Comparison of ENCODE assay signal across 9 cellular contexts in the genomic region with DNA sequence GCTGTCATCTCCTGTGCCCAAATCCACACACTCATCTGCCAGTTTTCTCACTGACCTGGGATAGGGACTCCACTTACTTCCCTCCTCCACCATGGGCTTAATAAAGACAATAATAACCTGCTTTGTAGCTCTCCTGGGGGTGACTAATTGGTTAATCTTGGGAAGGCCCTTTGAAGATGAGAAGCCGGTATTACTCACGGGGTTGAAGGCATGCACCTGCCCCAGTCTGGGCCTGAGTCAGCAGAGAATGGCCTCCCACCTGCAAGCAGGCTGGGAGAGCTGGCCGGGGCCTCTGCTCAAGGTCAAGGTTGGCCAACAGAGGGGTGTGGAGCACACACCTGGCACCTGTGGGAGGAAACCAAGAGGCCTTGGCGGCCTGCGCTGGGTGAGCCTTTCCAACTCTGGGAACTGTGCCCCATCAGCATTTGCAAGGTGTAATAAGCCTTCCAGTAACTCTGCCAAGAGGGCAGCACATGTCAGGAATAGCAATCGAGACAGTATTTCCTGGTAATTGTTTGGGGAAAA. TPM values are rescaled to one million over a fixed set of nuclear protein-coding genes. Genes with fewer than 3 reads are reported as not detected.
DNase-seq lines count a peak whose midpoint lies in the region; ATAC-seq and TF ChIP-seq lines count a peak whose summit lies in the region.
"Had no signal": no experiment of that assay in that cellular context is flagged by ENCODE, and none has a peak within 500 bp of the region (broad histone marks: within the 10 kb centered on the region; RNA-seq: fewer than 3 reads in every experiment).

No MANE protein-coding gene starts in this region.

- H2AK5ac ChIP-seq in mesenchymal stem cell (ENCODE audit: low read length, severe bottlenecking): peak overlapping the region; percentile 79

- H3K4me1 Mint-ChIP-seq in WTC11: peaks cover 23% of the 10 kb centered on the region
- peaks cover 16 to 24% of the 10 kb centered on the region in 2 donors for H3K4me1 Mint-ChIP-seq in effector memory CD8-positive, alpha-beta T cell (ENCODE audit: low read depth in 2 of 2)

- no peaks in the 10 kb centered on the region for H3K9me3 Mint-ChIP-seq in WTC11
- H3K9me3 Mint-ChIP-seq in effector memory CD8-positive, alpha-beta T cell: no peaks in the 10 kb centered on the region

- H2BK12ac ChIP-seq in mesenchymal stem cell (ENCODE audit: low read length in 2 of 2): peak overlapping the region; percentile 93 to 99

- H3K4ac ChIP-seq in mesenchymal stem cell (ENCODE audit: low read depth in 1 of 2, low read length in 2 of 2): peak overlapping the region; percentile 76 to 93

- H3K27ac Mint-ChIP-seq in WTC11: no peak overlapping the region
- no peak overlapping the region for H3K27ac Mint-ChIP-seq in effector memory CD8-positive, alpha-beta T cell

- no peak overlapping the region for H2AFZ ChIP-seq in mesenchymal stem cell (ENCODE audit: low read depth, low read length)

- H3K4me2 ChIP-seq in mesenchymal stem cell (ENCODE audit: low read length, poor library complexity, severe bottlenecking): no peak overlapping the region

- H2BK5ac ChIP-seq in mesenchymal stem cell (ENCODE audit: low read depth, low read length, poor library complexity, severe bottlenecking): no peak overlapping the region

- ATAC-seq in WTC11: no peak
- ATAC-seq in GM21528 (IDR thresholded peaks at IDR 0.05; ENCODE audit: low FRiP score, unreplicated experiment): no peak
- no peak for ATAC-seq in effector memory CD8-positive, alpha-beta T cell (replicated peaks)

- peaks cover 19% of the 10 kb centered on the region for H3K4me1 ChIP-seq in HEK293 (ENCODE audit: control insufficient read depth, insufficient read depth, low read length)
- peaks cover 33% of the 10 kb centered on the region for H3K4me1 ChIP-seq in mesenchymal stem cell (ENCODE audit: control insufficient read depth, insufficient read depth, low read depth, low read length)
- H3K4me1 ChIP-seq in testis: peaks cover 51% of the 10 kb centered on the region

- no peak overlapping the region for H3K4me3 Mint-ChIP-seq in WTC11
- H3K4me3 Mint-ChIP-seq in effector memory CD8-positive, alpha-beta T cell: no peak overlapping the region

- 70% methylated on average over 6 of the region's 6 CpGs for WGBS in mesenchymal stem cell
- WGBS in testis, 2 donors: 53 to 72% methylated on average over 6 of the region's 6 CpGs

- H3K79me1 ChIP-seq in mesenchymal stem cell (replicated peaks; ENCODE audit: low read length, poor library complexity, severe bottlenecking): no peaks in the 10 kb centered on the region

- H3K18ac ChIP-seq in mesenchymal stem cell (ENCODE audit: low read depth in 1 of 2, low read length in 2 of 2): peak overlapping the region; percentile 75 to 84

- H4K8ac ChIP-seq in mesenchymal stem cell (ENCODE audit: low read length): peak overlapping the region; percentile 5

- H3K27me3 ChIP-seq in AG04450 (ENCODE audit: control insufficient read depth, insufficient read depth, low read length) (no peaks in the 10 kb centered on the region), mesenchymal stem cell (ENCODE audit: control insufficient read depth in 1 of 2, insufficient read depth in 1 of 2, low read length in 2 of 2) (no peaks in the 10 kb centered on the region), testis (no peaks in the 10 kb centered on the region)

- CTCF ChIA-PET in AG04450 (lab: Charles Lee): interaction anchor here (0.8 kb wide), 1 partner anchor 483 kb away, joined by 4 read pairs; no protein-coding TSS in a partner anchor
- CTCF ChIA-PET in HEK293 (lab: Yijun Ruan, JAX): interaction anchor here (0.6 to 1.3 kb wide), 7 partner anchors 12 to 365 kb away, joined by 3 to 4 read pairs (median 3); no protein-coding TSS in a partner anchor
- CTCF ChIA-PET in WTC11 (lab: Charles Lee): interaction anchor here (0.9 kb wide), 1 partner anchor 208 kb away, joined by 3 read pairs; no protein-coding TSS in a partner anchor

- H4K91ac ChIP-seq in mesenchymal stem cell (ENCODE audit: low read length): peak overlapping the region; percentile 77

- H3K27ac ChIP-seq in AG04450 (ENCODE audit: low read depth, low read length) (peak overlapping the region; percentile 24), HEK293 (ENCODE audit: extremely low read depth, low read depth, low read length) (no peak overlapping the region), mesenchymal stem cell (ENCODE audit: low read length, poor library complexity, severe bottlenecking) (peak overlapping the region; percentile 55), testis (peak overlapping the region in 1 of 2 donors; percentile 16)

- peak overlapping the region; percentile 91 for H2BK120ac ChIP-seq in mesenchymal stem cell (ENCODE audit: low read depth, low read length)

- POLR2A ChIA-PET in AG04450 (lab: Yijun Ruan, JAX): interaction anchor here (0.6 kb wide), 1 partner anchor 25 kb away, joined by 3 read pairs; no protein-coding TSS in a partner anchor
- POLR2A ChIA-PET in HEK293 (lab: Yijun Ruan, JAX): interaction anchor here (1.1 to 1.3 kb wide), 2 partner anchors 12 to 355 kb away, joined by 3 to 5 read pairs; no protein-coding TSS in a partner anchor
- POLR2A ChIA-PET in WTC11 (lab: Charles Lee): interaction anchor here (0.5 kb wide), 1 partner anchor 736 kb away, joined by 4 read pairs; no protein-coding TSS in a partner anchor

- DNase-seq in AG04450 (ENCODE audit: low read depth, low spot score) (no peak), WTC11 (ENCODE audit: low spot score) (no peak), mesenchymal stem cell (peak; percentile 49), testis (no peak)
- no peak for DNase-seq in effector CD4-positive, alpha-beta T cell
- DNase-seq in effector memory CD8-positive, alpha-beta T cell: no peak
- DNase-seq: effector CD8-positive, alpha-beta T cell had no signal

- no peak for TF ChIP-seq POLR2A in testis (IDR thresholded peaks at IDR 0.05)

- H3K14ac ChIP-seq in mesenchymal stem cell (ENCODE audit: low read length in 2 of 2): no peak overlapping the region

- no peaks in the 10 kb centered on the region for H3K36me3 ChIP-seq in HEK293 (ENCODE audit: control insufficient read depth in 2 of 2, insufficient read depth in 1 of 2, low read length in 2 of 2)
- H3K36me3 ChIP-seq in mesenchymal stem cell (ENCODE audit: control insufficient read depth in 1 of 2, insufficient read depth in 2 of 2, low read depth in 1 of 2, low read length in 2 of 2): no peaks in the 10 kb centered on the region
- H3K36me3 ChIP-seq in testis (ENCODE audit: low read depth, missing control alignments): no peaks in the 10 kb centered on the region

- intact Hi-C loops in testis (cut with DNase I; ENCODE audit: low total_unique reads): loop anchor here (5.0 to 10.0 kb wide), 2 partner anchors 95 to 357 kb away; no protein-coding TSS in a partner anchor

- H3K9me3 ChIP-seq in AG04450 (ENCODE audit: control insufficient read depth, insufficient read depth, low read length) (no peaks in the 10 kb centered on the region), HEK293 (ENCODE audit: control insufficient read depth, insufficient read depth, low read depth, low read length) (no peaks in the 10 kb centered on the region), mesenchymal stem cell (ENCODE audit: control insufficient read depth, low read length) (no peaks in the 10 kb centered on the region), testis (no peaks in the 10 kb centered on the region)

- H3K4me3 ChIP-seq in AG04450 (ENCODE audit: low read depth, low read length): no peak overlapping the region
- H3K4me3 ChIP-seq in HEK293 (ENCODE audit: low read depth, low read length): no peak overlapping the region
- H3K4me3 ChIP-seq in mesenchymal stem cell (ENCODE audit: insufficient read depth in 1 of 2, low read depth in 1 of 2, low read length in 2 of 2): no peak overlapping the region
- H3K4me3 ChIP-seq in testis: no peak overlapping the region

- peak overlapping the region; percentile 82 for H2BK15ac ChIP-seq in mesenchymal stem cell (ENCODE audit: low read depth, poor library complexity, severe bottlenecking)

- H3K27me3 Mint-ChIP-seq in WTC11 (ENCODE audit: low read depth): no peaks in the 10 kb centered on the region
- H3K27me3 Mint-ChIP-seq in effector memory CD8-positive, alpha-beta T cell: no peaks in the 10 kb centered on the region

- TF ChIP-seq CTCF in AG04450 (IDR thresholded peaks at IDR 0.05; ENCODE audit: low read depth, low read length) (no peak), HEK293 (tag by site-specific recombination; IDR thresholded peaks at IDR 0.05) (no peak), WTC11 (IDR thresholded peaks at IDR 0.05) (no peak), testis (IDR thresholded peaks at IDR 0.05) (no peak)

- H3K36me3 Mint-ChIP-seq in WTC11: no peaks in the 10 kb centered on the region
- peaks cover 3% of the 10 kb centered on the region for H3K36me3 Mint-ChIP-seq in effector memory CD8-positive, alpha-beta T cell (ENCODE audit: insufficient read depth)

- peak overlapping the region in 1 of 2 experiments; percentile 89 for H3K23ac ChIP-seq in mesenchymal stem cell (ENCODE audit: low read length in 2 of 2)

- peak overlapping the region; percentile 58 for H3K9ac ChIP-seq in mesenchymal stem cell (ENCODE audit: low read length)

TF ChIP-seq in HEK293, 187 proteins besides CTCF, POLR2A, EP300 and RAD21 (continues in another document):
- no peak for TF ChIP-seq ZNF785 (tag by site-specific recombination; IDR thresholded peaks at IDR 0.05)
- TF ChIP-seq MYNN (tag by site-specific recombination; IDR thresholded peaks at IDR 0.05; ENCODE audit: borderline replicate concordance): no peak
- TF ChIP-seq ZNF548 (tag by site-specific recombination; IDR thresholded peaks at IDR 0.05): no peak

TF ChIP-seq in WTC11, 78 proteins besides CTCF, POLR2A, EP300 and RAD21 (continues in another document):
- TF ChIP-seq GABPB1 (CRISPR knock-in tag; IDR thresholded peaks at IDR 0.05): peak; percentile 49; the same call in 1 of the 2 replicates
- TF ChIP-seq, protein P1, sequence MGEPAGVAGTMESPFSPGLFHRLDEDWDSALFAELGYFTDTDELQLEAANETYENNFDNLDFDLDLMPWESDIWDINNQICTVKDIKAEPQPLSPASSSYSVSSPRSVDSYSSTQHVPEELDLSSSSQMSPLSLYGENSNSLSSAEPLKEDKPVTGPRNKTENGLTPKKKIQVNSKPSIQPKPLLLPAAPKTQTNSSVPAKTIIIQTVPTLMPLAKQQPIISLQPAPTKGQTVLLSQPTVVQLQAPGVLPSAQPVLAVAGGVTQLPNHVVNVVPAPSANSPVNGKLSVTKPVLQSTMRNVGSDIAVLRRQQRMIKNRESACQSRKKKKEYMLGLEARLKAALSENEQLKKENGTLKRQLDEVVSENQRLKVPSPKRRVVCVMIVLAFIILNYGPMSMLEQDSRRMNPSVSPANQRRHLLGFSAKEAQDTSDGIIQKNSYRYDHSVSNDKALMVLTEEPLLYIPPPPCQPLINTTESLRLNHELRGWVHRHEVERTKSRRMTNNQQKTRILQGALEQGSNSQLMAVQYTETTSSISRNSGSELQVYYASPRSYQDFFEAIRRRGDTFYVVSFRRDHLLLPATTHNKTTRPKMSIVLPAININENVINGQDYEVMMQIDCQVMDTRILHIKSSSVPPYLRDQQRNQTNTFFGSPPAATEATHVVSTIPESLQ (CRISPR knock-in tag; IDR thresholded peaks at IDR 0.05): no peak

RNA-seq across cellular contexts. Expression of a gene that starts 49.1 kb away (rescaled TPM):
- polyA plus RNA-seq in AG04450 (2011; rRNA removed): 82.2 and 94.0 TPM in 2 replicates
- 30.5 and 49.9 TPM in 2 replicates for polyA minus RNA-seq in AG04450 (2011; rRNA and poly(A)+ RNA removed)
- 180 to 184 TPM (median 182 TPM) in 3 replicates for total RNA-seq in WTC11 (2021)
- polyA plus RNA-seq in mesenchymal stem cell (2013, experiment 1 of 2): 99.5 TPM
- polyA plus RNA-seq in mesenchymal stem cell (2013, experiment 2 of 2): 104 TPM
- 10 to 100 TPM; 74.7 to 80.6 TPM for total RNA-seq in testis
- polyA plus RNA-seq in testis (ENCODE audit: insufficient read depth, low read depth, low replicate concordance): 113 TPM
